10 cellular contexts compared by ENCODE assay signal in genomic region chr9:91771027-91771426, GRCh38.
DNase-seq lines count a peak whose midpoint lies in the region; ATAC-seq and FAIRE-seq lines count a peak whose summit lies in the region.
"Had no signal": no experiment of that assay in that cellular context is flagged by ENCODE, and none has a peak within 500 bp of the region (broad histone marks: within the 10 kb centered on the region; RNA-seq: fewer than 3 reads in every experiment).

No MANE protein-coding gene starts in this region.

- FAIRE-seq in urothelium cell line (lab: Jason Lieb, UNC) = peak; percentile 17
- FAIRE-seq: A549 had no signal

- no peak for ATAC-seq in GM18502 (IDR thresholded peaks at IDR 0.05; ENCODE audit: poor library complexity, unreplicated experiment)
- ATAC-seq in HG02970 (IDR thresholded peaks at IDR 0.05; ENCODE audit: low FRiP score, unreplicated experiment) = no peak

- DNase-seq in NOMO-1 treated with DMSO at 0.1 percent for 48 hours (lab: John Stamatoyannopoulos, UW; ENCODE audit: unreplicated experiment) (peak; percentile 14), NOMO-1 treated with dmso at 0.1 percent for 144 hours (lab: John Stamatoyannopoulos, UW; ENCODE audit: unreplicated experiment) (no peak), amniotic stem cell (lab: John Stamatoyannopoulos, UW) (peak; percentile 51), iris pigment epithelial cell (ENCODE audit: low read depth) (peak; percentile 95), urothelium cell line (ENCODE audit: low spot score) (peak; percentile 72), RKO (ENCODE audit: low spot score) (no peak)
- DNase-seq: right lobe of liver had no signal

Comparison
In these comparisons a context has a peak if more than half of its experiments do, and no peak if none do; other contexts are left out.
1. DNase-seq: peak in NOMO-1 treated with DMSO at 0.1 percent for 48 hours (single experiment), amniotic stem cell (single experiment), iris pigment epithelial cell (single experiment) and urothelium cell line (single experiment); none in NOMO-1 treated with dmso at 0.1 percent for 144 hours (single experiment) and RKO (single experiment).